In genomic region chrX:131704136-131704695, GRCh38 we compare ENCODE assay signal across 8 cellular contexts.
DNase-seq lines count a peak whose midpoint lies in the region; ATAC-seq and TF ChIP-seq lines count a peak whose summit lies in the region.

No MANE protein-coding gene starts in this region.

- ATAC-seq in GM21526 (IDR thresholded peaks at IDR 0.05; ENCODE audit: low FRiP score, unreplicated experiment), result peak; percentile 63
- ATAC-seq in GM21619 (IDR thresholded peaks at IDR 0.05; ENCODE audit: unreplicated experiment), result no peak

- peaks cover 10% of the 10 kb centered on the region for H3K36me3 Mint-ChIP-seq in endothelial cell (ENCODE audit: low read depth, unreplicated experiment)

- no peaks in the 10 kb centered on the region for H3K36me3 ChIP-seq in skeletal muscle tissue (ENCODE audit: control insufficient read depth in 3 of 3, insufficient read depth in 3 of 3, low read length in 3 of 3)
- peaks cover 3% of the 10 kb centered on the region for H3K36me3 ChIP-seq in smooth muscle cell (ENCODE audit: low read depth)

- H2AFZ ChIP-seq in smooth muscle cell (ENCODE audit: low read depth), result no peak overlapping the region

- H3K4me1 ChIP-seq in skeletal muscle tissue (ENCODE audit: control insufficient read depth in 3 of 3, insufficient read depth in 3 of 3, low read length in 3 of 3) (no peaks in the 10 kb centered on the region), smooth muscle cell (ENCODE audit: low read depth) (no peaks in the 10 kb centered on the region)

- no peaks in the 10 kb centered on the region for H4K20me1 ChIP-seq in smooth muscle cell (ENCODE audit: low read depth)

- H3K4me2 ChIP-seq in smooth muscle cell, result no peak overlapping the region

- H3F3A ChIP-seq in smooth muscle cell (ENCODE audit: low read depth), result no peaks in the 10 kb centered on the region

- H3K27ac ChIP-seq in dorsolateral prefrontal cortex, result peak overlapping the region in 47 of 59 donors; percentile 38 to 95 (median 91)
- H3K27ac ChIP-seq in skeletal muscle tissue (ENCODE audit: low read depth, low read length), result peak overlapping the region; percentile 31
- H3K27ac ChIP-seq in smooth muscle cell (ENCODE audit: low read depth), result no peak overlapping the region

- no peak overlapping the region for H3K27ac Mint-ChIP-seq in endothelial cell (ENCODE audit: unreplicated experiment)

- DNase-seq in DMS153 treated with DMSO at 0.1 percent for 48 hours (lab: John Stamatoyannopoulos, UW; ENCODE audit: unreplicated experiment), result peak; percentile 23
- peak; percentile 68 for DNase-seq in NCI-H345 treated with DMSO at 0.1 percent for 48 hours (lab: John Stamatoyannopoulos, UW; ENCODE audit: unreplicated experiment)
- DNase-seq in dorsolateral prefrontal cortex, result peak; percentile 54 to 90 (median 79)
- DNase-seq in endothelial cell (ENCODE audit: low spot score), result no peak
- DNase-seq in smooth muscle cell (lab: John Stamatoyannopoulos, UW; ENCODE audit: unreplicated experiment), result no peak

- no peaks in the 10 kb centered on the region for H3K79me2 ChIP-seq in smooth muscle cell (ENCODE audit: low read depth)

- H3K4me3 ChIP-seq in dorsolateral prefrontal cortex, result peak overlapping the region in 47 of 59 donors; percentile 43 to 73 (median 58)
- peak overlapping the region in 1 of 3 donors; percentile 74 for H3K4me3 ChIP-seq in skeletal muscle tissue (ENCODE audit: low read length in 3 of 3)
- no peak overlapping the region for H3K4me3 ChIP-seq in smooth muscle cell

- TF ChIP-seq CTCF in dorsolateral prefrontal cortex (IDR thresholded peaks at IDR 0.05 in 54 of 56, conservative IDR thresholded peaks at IDR 0.05 in 2 of 56; ENCODE audit: low read depth in 1 of 56, partially characterized antibody in 56 of 56), result peak in 44 of 56 donors; percentile 26 to 76 (median 62)
- TF ChIP-seq CTCF in endothelial cell (IDR thresholded peaks at IDR 0.05; ENCODE audit: unreplicated experiment), result no peak
- no peak for TF ChIP-seq CTCF in smooth muscle cell (IDR thresholded peaks at IDR 0.05; ENCODE audit: borderline replicate concordance, insufficient read depth, poor library complexity, severe bottlenecking)

- H3K27me3 ChIP-seq in dorsolateral prefrontal cortex, result peaks cover 0 to 4% (median 0%) of the 10 kb centered on the region in 45 donors
- no peaks in the 10 kb centered on the region for H3K27me3 ChIP-seq in skeletal muscle tissue (ENCODE audit: control insufficient read depth in 3 of 3, insufficient read depth in 3 of 3, low read length in 3 of 3)
- no peaks in the 10 kb centered on the region for H3K27me3 ChIP-seq in smooth muscle cell (ENCODE audit: low read depth)

- no peaks in the 10 kb centered on the region for H3K4me1 Mint-ChIP-seq in endothelial cell (ENCODE audit: unreplicated experiment)

- H3K27me3 Mint-ChIP-seq in endothelial cell (ENCODE audit: unreplicated experiment), result peaks cover 2% of the 10 kb centered on the region

- no peak overlapping the region for H3K4me3 Mint-ChIP-seq in endothelial cell (ENCODE audit: unreplicated experiment)

- H3K9ac ChIP-seq in skeletal muscle tissue (ENCODE audit: low read depth in 1 of 3, low read length in 3 of 3) (peak overlapping the region in 1 of 3 donors; percentile 39), smooth muscle cell (ENCODE audit: low read depth) (no peak overlapping the region)

- H3K9me3 ChIP-seq in skeletal muscle tissue (ENCODE audit: control insufficient read depth in 3 of 3, low read length in 3 of 3) (no peaks in the 10 kb centered on the region), smooth muscle cell (replicated peaks; ENCODE audit: low read depth) (no peaks in the 10 kb centered on the region)

- WGBS in smooth muscle cell (ENCODE audit: low lambda C conversion rate), result 87% methylated on average over 17 of the region's 17 CpGs

- intact Hi-C loops in dorsolateral prefrontal cortex (cut with DNase I), result no loop called here

- H3K9me3 Mint-ChIP-seq in endothelial cell (ENCODE audit: unreplicated experiment), result no peaks in the 10 kb centered on the region

Comparison
In these comparisons a context has a peak if more than half of its experiments do, and no peak if none do; other contexts are left out.
1. DNase-seq: peak in DMS153 treated with DMSO at 0.1 percent for 48 hours (single experiment), NCI-H345 treated with DMSO at 0.1 percent for 48 hours (single experiment) and dorsolateral prefrontal cortex (10 of 10); none in endothelial cell (single experiment) and smooth muscle cell (single experiment).
2. CTCF ChIP-seq: peak in dorsolateral prefrontal cortex (44 of 56); none in endothelial cell (single experiment) and smooth muscle cell (single experiment).